In the genomic region with DNA sequence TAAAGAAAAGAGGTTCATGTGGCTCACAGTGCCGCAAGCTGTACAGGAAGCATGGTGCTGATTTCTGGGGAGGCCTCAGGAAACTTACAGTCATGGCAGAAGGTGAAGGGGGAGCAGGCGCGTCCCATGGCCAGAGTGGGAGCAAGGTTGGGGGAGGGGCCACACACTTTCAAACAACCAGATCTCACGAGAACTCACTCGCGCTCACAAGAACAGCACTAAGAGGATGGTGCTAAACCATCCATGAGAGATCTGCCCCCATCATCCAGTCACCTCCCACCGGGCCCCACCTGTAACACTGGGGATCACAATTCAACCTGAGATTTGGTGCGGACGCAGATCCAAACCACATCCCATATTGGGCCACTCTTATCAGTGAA, we compare ENCODE assay signal across 25 cellular contexts.
"Had no signal": no experiment of that assay in that cellular context is flagged by ENCODE, and none has a peak within 500 bp of the region (broad histone marks: within the 10 kb centered on the region; RNA-seq: fewer than 3 reads in every experiment).

No MANE protein-coding gene starts in this region.

- H3K36me3 Mint-ChIP-seq: activated CD4-positive, alpha-beta memory T cell treated with anti-CD3 and anti-CD28 coated beads for 36 hours; activated naive CD8-positive, alpha-beta T cell had no signal

- DNase-seq: activated B cell treated with CpG ODN at 0.5 μM for 24 hours; activated CD4-positive, alpha-beta memory T cell treated with anti-CD3 and anti-CD28 coated beads for 36 hours; activated CD4-positive, alpha-beta T cell treated with anti-CD3 and anti-CD28 coated beads for 36 hours; activated CD4-positive, alpha-beta T cell treated with anti-CD3 and anti-CD28 coated beads, Interleukin-2, amount 10 ng/mL, durations not matched to agents 24 days and 14 days; activated CD4-positive, CD25-positive, alpha-beta regulatory T cell treated with anti-CD3 and anti-CD28 coated beads, Interleukin-2, amount 50 U/mL, for 72 hours; activated CD8-positive, alpha-beta memory T cell treated with anti-CD3 and anti-CD28 coated beads, Interleukin-2, amount 50 U/mL, for 48 hours; activated gamma-delta T cell; activated naive CD4-positive, alpha-beta T cell; activated naive CD4-positive, alpha-beta T cell treated with anti-CD3 and anti-CD28 coated beads, Interleukin-2, amount 50 U/mL, for 16 hours; activated T-cell treated with anti-CD3 and anti-CD28 coated beads for 4 hours; activated T-cell treated with anti-CD3 and anti-CD28 coated beads, Interleukin-2, amount 50 U/mL, for 24 hours; activated T-cell treated with anti-CD3 and anti-CD28 coated beads, Interleukin-2, amount 50 U/mL, for 72 hours; amniotic stem cell; anterior cingulate cortex; body of pancreas; caudate nucleus; colonic mucosa; effector CD8-positive, alpha-beta T cell; T-helper 1 cell; T-helper 17 cell; T1000; WERI-Rb-1 had no signal

- H3K4me1 ChIP-seq: body of pancreas, colonic mucosa had no signal

- H3K9me3 ChIP-seq: body of pancreas, colonic mucosa had no signal

- H3K27me3 ChIP-seq: body of pancreas, colonic mucosa had no signal

- H3K9me3 Mint-ChIP-seq: activated B cell treated with CpG ODN at 0.5 μM for 24 hours; activated CD4-positive, alpha-beta memory T cell treated with anti-CD3 and anti-CD28 coated beads for 36 hours; activated CD4-positive, alpha-beta T cell treated with anti-CD3 and anti-CD28 coated beads, Interleukin-2, amount 10 ng/mL, durations not matched to agents 24 days and 14 days; activated T-cell treated with anti-CD3 and anti-CD28 coated beads, Interleukin-2, amount 50 U/mL, for 24 hours; activated T-cell treated with anti-CD3 and anti-CD28 coated beads, Interleukin-2, amount 50 U/mL, for 72 hours; T-helper 2 cell treated with Interferon-gamma antibody and Interleukin-4, amounts not matched to agents 5 μg/mL and 100 μg/mL, for 36 hours had no signal

- ATAC-seq: activated CD4-positive, alpha-beta T cell treated with anti-CD3 and anti-CD28 coated beads for 36 hours; activated T-cell treated with anti-CD3 and anti-CD28 coated beads, Interleukin-2, amount 50 U/mL, for 72 hours; body of pancreas; esophagus mucosa; T-helper 17 cell had no signal

- H3K27ac ChIP-seq: body of pancreas, colonic mucosa, WERI-Rb-1 had no signal

- H3K36me3 ChIP-seq: colonic mucosa, WERI-Rb-1 had no signal

- H3K27me3 Mint-ChIP-seq: activated CD4-positive, alpha-beta T cell treated with anti-CD3 and anti-CD28 coated beads for 36 hours; activated CD4-positive, alpha-beta T cell treated with anti-CD3 and anti-CD28 coated beads, Interleukin-2, amount 10 ng/mL, durations not matched to agents 24 days and 14 days; activated naive CD8-positive, alpha-beta T cell had no signal

- H3K4me3 ChIP-seq: body of pancreas, colonic mucosa had no signal

- H3K27ac Mint-ChIP-seq: activated B cell treated with CpG ODN at 0.5 μM for 24 hours; activated CD4-positive, alpha-beta memory T cell treated with anti-CD3 and anti-CD28 coated beads for 36 hours; activated CD4-positive, alpha-beta T cell treated with anti-CD3 and anti-CD28 coated beads for 36 hours; activated CD4-positive, alpha-beta T cell treated with anti-CD3 and anti-CD28 coated beads, Interleukin-2, amount 10 ng/mL, durations not matched to agents 24 days and 14 days; activated naive CD8-positive, alpha-beta T cell; activated T-cell treated with anti-CD3 and anti-CD28 coated beads, Interleukin-2, amount 50 U/mL, for 24 hours; activated T-cell treated with anti-CD3 and anti-CD28 coated beads, Interleukin-2, amount 50 U/mL, for 72 hours; T-helper 17 cell; T-helper 2 cell treated with Interferon-gamma antibody and Interleukin-4, amounts not matched to agents 5 μg/mL and 100 μg/mL, for 36 hours had no signal

- H3K4me3 Mint-ChIP-seq: activated B cell treated with CpG ODN at 0.5 μM for 24 hours; activated CD4-positive, alpha-beta memory T cell treated with anti-CD3 and anti-CD28 coated beads for 36 hours; activated CD4-positive, alpha-beta T cell treated with anti-CD3 and anti-CD28 coated beads for 36 hours; activated CD4-positive, alpha-beta T cell treated with anti-CD3 and anti-CD28 coated beads, Interleukin-2, amount 10 ng/mL, durations not matched to agents 24 days and 14 days; activated naive CD8-positive, alpha-beta T cell; activated T-cell treated with anti-CD3 and anti-CD28 coated beads, Interleukin-2, amount 50 U/mL, for 24 hours; activated T-cell treated with anti-CD3 and anti-CD28 coated beads, Interleukin-2, amount 50 U/mL, for 72 hours; T-helper 17 cell; T-helper 2 cell treated with Interferon-gamma antibody and Interleukin-4, amounts not matched to agents 5 μg/mL and 100 μg/mL, for 36 hours had no signal

- H3K4me1 Mint-ChIP-seq: activated B cell treated with CpG ODN at 0.5 μM for 24 hours; activated CD4-positive, alpha-beta T cell treated with anti-CD3 and anti-CD28 coated beads for 36 hours; activated CD4-positive, alpha-beta T cell treated with anti-CD3 and anti-CD28 coated beads, Interleukin-2, amount 10 ng/mL, durations not matched to agents 24 days and 14 days; T-helper 17 cell had no signal
